1 cellular context compared by ENCODE assay signal in genomic region chrX:3711331-3711917, GRCh38.
TF ChIP-seq lines count a peak whose summit lies in the region.

No MANE protein-coding gene starts in this region.

TF ChIP-seq in HepG2, 621 proteins besides CTCF, POLR2A, EP300 and RAD21 (continued from another document):
- TF ChIP-seq HDAC2 (CRISPR knock-in tag; IDR thresholded peaks at IDR 0.05): no peak
- TF ChIP-seq ZBTB21 (CRISPR knock-in tag; IDR thresholded peaks at IDR 0.05): no peak
- no peak for TF ChIP-seq ARID2 (CRISPR knock-in tag; IDR thresholded peaks at IDR 0.05; ENCODE audit: borderline replicate concordance)
- no peak for TF ChIP-seq PLRG1 (conservative IDR thresholded peaks at IDR 0.05)
- TF ChIP-seq KLF9 (CRISPR knock-in tag; IDR thresholded peaks at IDR 0.05; ENCODE audit: low read depth): no peak
- TF ChIP-seq HOXA5 (CRISPR knock-in tag; IDR thresholded peaks at IDR 0.05): no peak
- no peak for TF ChIP-seq TIGD3 (CRISPR knock-in tag; IDR thresholded peaks at IDR 0.05; ENCODE audit: borderline replicate concordance)
- TF ChIP-seq TARDBP (CRISPR knock-in tag; IDR thresholded peaks at IDR 0.05): no peak
- TF ChIP-seq ZNF616 (CRISPR knock-in tag; IDR thresholded peaks at IDR 0.05; ENCODE audit: low read depth): no peak
- no peak for TF ChIP-seq ZNF790 (CRISPR knock-in tag; IDR thresholded peaks at IDR 0.05; ENCODE audit: borderline replicate concordance)
